In the genomic region with DNA sequence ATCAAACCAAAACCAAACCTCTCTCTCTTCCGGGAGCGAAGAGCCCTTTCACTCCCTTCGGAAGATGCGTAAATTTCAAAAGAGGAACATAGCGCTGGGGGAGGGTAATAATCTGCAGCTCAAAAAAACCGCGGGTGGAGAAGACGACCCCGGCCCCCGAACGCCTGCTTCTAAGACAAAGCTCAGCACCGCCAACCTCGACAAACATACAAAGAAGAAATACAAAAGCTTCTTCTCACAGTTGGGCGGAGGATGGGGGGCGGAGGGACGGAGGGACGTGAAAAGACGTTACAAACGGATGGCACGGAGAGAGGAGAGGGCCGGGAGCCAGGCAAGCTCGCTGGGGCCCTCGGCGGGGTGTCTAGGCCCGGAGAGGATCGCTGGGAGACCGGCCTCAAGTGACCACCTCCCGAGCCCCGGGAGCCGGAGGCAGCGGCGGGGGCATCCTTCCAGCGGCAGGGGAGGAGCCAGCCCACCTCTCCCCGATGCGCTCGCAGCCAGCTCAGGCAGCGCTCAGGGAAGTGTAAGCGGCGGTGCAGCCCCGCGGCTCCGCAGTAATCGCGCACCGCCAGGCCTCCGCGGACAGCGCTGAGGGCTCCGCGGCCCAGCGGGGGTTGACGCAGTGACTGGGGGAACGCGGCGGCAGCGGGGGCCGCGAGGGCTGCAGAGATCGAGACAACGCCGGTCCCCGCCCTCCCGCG, we compare ENCODE assay signal across 2 cellular contexts.
TF ChIP-seq lines count a peak whose summit lies in the region.

No MANE protein-coding gene starts in this region.

TF ChIP-seq in WTC11, 78 proteins besides CTCF, POLR2A, EP300 and RAD21:
- TF ChIP-seq, protein P1, sequence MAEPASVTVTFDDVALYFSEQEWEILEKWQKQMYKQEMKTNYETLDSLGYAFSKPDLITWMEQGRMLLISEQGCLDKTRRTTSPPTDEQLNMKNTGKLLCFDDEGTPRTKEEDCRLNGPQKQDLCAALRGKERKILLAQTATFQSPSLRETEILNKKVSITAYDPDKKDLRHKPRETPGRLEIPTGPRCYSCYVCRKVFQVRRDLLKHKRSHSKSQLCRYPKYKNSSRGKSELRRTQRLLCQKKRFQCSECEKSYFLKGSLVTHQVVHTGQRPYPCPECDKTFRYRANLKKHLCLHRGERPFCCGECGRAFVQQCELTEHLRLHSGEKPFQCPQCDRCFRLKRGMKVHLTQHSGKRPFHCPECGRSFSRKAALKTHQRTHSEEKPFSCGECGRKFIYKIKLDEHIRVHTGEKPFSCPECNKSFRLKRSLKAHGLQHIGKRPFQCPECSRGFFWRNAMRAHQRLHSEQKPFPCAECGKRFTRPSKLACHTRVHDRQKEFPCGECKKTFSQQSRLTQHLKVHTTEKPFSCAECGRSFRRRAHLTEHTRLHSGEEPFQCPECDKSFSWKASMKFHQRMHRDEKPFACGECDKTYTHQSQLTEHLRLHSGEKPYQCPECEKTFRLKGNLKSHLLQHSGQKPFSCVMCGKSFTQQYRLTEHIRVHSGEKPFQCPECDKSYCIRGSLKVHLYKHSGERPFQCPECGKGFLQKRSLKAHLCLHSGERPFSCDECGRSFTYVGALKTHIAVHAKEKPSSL (CRISPR knock-in tag; conservative IDR thresholded peaks at IDR 0.05) = no peak
- TF ChIP-seq, protein P2, sequence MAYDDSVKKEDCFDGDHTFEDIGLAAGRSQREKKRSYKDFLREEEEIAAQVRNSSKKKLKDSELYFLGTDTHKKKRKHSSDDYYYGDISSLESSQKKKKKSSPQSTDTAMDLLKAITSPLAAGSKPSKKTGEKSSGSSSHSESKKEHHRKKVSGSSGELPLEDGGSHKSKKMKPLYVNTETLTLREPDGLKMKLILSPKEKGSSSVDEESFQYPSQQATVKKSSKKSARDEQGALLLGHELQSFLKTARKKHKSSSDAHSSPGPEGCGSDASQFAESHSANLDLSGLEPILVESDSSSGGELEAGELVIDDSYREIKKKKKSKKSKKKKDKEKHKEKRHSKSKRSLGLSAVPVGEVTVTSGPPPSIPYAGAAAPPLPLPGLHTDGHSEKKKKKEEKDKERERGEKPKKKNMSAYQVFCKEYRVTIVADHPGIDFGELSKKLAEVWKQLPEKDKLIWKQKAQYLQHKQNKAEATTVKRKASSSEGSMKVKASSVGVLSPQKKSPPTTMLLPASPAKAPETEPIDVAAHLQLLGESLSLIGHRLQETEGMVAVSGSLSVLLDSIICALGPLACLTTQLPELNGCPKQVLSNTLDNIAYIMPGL (CRISPR knock-in tag; IDR thresholded peaks at IDR 0.05) = peak; percentile 49
- TF ChIP-seq ZNF263 (CRISPR knock-in tag; IDR thresholded peaks at IDR 0.05; ENCODE audit: low read depth) (0 out of 2 replicates have a peak, but pooled peaks have one; percentile 42), GTF2I (CRISPR knock-in tag; conservative IDR thresholded peaks at IDR 0.05) (no peak), ZNF219 (CRISPR knock-in tag; IDR thresholded peaks at IDR 0.05; ENCODE audit: borderline replicate concordance) (0 out of 2 replicates have a peak, but pooled peaks have one; percentile 52), ZNF232 (CRISPR knock-in tag; IDR thresholded peaks at IDR 0.05) (0 out of 2 replicates have a peak, but pooled peaks have one; percentile 12)
- TF ChIP-seq, protein P3, sequence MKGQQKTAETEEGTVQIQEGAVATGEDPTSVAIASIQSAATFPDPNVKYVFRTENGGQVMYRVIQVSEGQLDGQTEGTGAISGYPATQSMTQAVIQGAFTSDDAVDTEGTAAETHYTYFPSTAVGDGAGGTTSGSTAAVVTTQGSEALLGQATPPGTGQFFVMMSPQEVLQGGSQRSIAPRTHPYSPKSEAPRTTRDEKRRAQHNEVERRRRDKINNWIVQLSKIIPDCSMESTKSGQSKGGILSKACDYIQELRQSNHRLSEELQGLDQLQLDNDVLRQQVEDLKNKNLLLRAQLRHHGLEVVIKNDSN (CRISPR knock-in tag; IDR thresholded peaks at IDR 0.05) = 0 out of 2 replicates have a peak, but pooled peaks have one; percentile 17
- TF ChIP-seq, protein P4, sequence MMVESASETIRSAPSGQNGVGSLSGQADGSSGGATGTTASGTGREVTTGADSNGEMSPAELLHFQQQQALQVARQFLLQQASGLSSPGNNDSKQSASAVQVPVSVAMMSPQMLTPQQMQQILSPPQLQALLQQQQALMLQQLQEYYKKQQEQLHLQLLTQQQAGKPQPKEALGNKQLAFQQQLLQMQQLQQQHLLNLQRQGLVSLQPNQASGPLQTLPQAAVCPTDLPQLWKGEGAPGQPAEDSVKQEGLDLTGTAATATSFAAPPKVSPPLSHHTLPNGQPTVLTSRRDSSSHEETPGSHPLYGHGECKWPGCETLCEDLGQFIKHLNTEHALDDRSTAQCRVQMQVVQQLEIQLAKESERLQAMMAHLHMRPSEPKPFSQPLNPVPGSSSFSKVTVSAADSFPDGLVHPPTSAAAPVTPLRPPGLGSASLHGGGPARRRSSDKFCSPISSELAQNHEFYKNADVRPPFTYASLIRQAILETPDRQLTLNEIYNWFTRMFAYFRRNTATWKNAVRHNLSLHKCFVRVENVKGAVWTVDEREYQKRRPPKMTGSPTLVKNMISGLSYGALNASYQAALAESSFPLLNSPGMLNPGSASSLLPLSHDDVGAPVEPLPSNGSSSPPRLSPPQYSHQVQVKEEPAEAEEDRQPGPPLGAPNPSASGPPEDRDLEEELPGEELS (CRISPR knock-in tag; IDR thresholded peaks at IDR 0.05) = 0 out of 2 replicates have a peak, but pooled peaks have one; percentile 10
- TF ChIP-seq, protein P5, sequence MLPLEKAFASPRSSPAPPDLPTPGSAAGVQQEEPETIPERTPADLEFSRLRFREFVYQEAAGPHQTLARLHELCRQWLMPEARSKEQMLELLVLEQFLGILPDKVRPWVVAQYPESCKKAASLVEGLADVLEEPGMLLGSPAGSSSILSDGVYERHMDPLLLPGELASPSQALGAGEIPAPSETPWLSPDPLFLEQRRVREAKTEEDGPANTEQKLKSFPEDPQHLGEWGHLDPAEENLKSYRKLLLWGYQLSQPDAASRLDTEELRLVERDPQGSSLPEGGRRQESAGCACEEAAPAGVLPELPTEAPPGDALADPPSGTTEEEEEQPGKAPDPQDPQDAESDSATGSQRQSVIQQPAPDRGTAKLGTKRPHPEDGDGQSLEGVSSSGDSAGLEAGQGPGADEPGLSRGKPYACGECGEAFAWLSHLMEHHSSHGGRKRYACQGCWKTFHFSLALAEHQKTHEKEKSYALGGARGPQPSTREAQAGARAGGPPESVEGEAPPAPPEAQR (CRISPR knock-in tag; IDR thresholded peaks at IDR 0.05) = no peak

TF ChIP-seq in HepG2, 621 proteins besides CTCF, POLR2A, EP300 and RAD21 (continued from another document and continues in another):
- TF ChIP-seq, protein P6, sequence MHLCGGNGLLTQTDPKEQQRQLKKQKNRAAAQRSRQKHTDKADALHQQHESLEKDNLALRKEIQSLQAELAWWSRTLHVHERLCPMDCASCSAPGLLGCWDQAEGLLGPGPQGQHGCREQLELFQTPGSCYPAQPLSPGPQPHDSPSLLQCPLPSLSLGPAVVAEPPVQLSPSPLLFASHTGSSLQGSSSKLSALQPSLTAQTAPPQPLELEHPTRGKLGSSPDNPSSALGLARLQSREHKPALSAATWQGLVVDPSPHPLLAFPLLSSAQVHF (CRISPR knock-in tag; IDR thresholded peaks at IDR 0.05) = 0 out of 2 replicates have a peak, but pooled peaks have one; percentile 18
- TF ChIP-seq, protein P7, sequence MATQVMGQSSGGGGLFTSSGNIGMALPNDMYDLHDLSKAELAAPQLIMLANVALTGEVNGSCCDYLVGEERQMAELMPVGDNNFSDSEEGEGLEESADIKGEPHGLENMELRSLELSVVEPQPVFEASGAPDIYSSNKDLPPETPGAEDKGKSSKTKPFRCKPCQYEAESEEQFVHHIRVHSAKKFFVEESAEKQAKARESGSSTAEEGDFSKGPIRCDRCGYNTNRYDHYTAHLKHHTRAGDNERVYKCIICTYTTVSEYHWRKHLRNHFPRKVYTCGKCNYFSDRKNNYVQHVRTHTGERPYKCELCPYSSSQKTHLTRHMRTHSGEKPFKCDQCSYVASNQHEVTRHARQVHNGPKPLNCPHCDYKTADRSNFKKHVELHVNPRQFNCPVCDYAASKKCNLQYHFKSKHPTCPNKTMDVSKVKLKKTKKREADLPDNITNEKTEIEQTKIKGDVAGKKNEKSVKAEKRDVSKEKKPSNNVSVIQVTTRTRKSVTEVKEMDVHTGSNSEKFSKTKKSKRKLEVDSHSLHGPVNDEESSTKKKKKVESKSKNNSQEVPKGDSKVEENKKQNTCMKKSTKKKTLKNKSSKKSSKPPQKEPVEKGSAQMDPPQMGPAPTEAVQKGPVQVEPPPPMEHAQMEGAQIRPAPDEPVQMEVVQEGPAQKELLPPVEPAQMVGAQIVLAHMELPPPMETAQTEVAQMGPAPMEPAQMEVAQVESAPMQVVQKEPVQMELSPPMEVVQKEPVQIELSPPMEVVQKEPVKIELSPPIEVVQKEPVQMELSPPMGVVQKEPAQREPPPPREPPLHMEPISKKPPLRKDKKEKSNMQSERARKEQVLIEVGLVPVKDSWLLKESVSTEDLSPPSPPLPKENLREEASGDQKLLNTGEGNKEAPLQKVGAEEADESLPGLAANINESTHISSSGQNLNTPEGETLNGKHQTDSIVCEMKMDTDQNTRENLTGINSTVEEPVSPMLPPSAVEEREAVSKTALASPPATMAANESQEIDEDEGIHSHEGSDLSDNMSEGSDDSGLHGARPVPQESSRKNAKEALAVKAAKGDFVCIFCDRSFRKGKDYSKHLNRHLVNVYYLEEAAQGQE (IDR thresholded peaks at IDR 0.05; ENCODE audit: borderline replicate concordance in 1 of 2, low read depth in 1 of 2, low read length in 2 of 2) = 0 out of 4 replicates have a peak, but pooled peaks of 1 of the 2 experiments have one; percentile 12
- TF ChIP-seq, protein P8, sequence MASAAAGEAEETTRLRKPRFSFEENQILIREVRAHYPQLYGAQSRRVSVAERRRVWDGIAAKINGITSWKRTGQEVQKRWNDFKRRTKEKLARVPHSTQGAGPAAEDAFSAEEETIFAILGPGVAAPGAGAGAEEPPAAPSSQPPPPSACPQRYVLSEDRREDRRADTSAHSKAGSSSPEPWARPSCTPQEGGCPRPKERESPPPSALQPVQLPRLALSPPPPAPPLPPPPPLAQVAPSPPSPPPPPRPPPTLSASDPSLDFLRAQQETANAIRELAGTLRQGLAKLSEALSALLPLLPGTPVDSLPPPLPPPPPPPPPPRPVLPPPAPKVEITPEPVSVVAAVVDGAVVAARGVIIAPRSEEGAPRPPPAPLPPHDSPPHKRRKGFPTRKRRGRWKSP (CRISPR knock-in tag; IDR thresholded peaks at IDR 0.05) = peak; percentile 52; the same call in 1 of the 2 replicates
- TF ChIP-seq AKAP8 (CRISPR knock-in tag; IDR thresholded peaks at IDR 0.05) (0 out of 2 replicates have a peak, but pooled peaks have one; percentile 24), THAP11 (CRISPR knock-in tag; IDR thresholded peaks at IDR 0.05) (no peak), SIN3A (IDR thresholded peaks at IDR 0.05; ENCODE audit: borderline replicate concordance, low read depth, low read length) (peak; percentile 24; the same call in 1 of the 2 replicates), RNF2 (conservative IDR thresholded peaks at IDR 0.05; ENCODE audit: low read depth) (no peak), ZNF264 (CRISPR knock-in tag; IDR thresholded peaks at IDR 0.05) (no peak), AGO2 (optimal IDR thresholded peaks at IDR 0.05; ENCODE audit: low read depth, low read length) (peak; percentile 50), ZSCAN20 (CRISPR knock-in tag; IDR thresholded peaks at IDR 0.05; ENCODE audit: borderline replicate concordance) (0 out of 2 replicates have a peak, but pooled peaks have one; percentile 38), NCOA1 (CRISPR knock-in tag; IDR thresholded peaks at IDR 0.05) (0 out of 2 replicates have a peak, but pooled peaks have one; percentile 20), SRSF1 (optimal IDR thresholded peaks at IDR 0.05; ENCODE audit: low read depth, low read length) (no peak), EZH2 (conservative IDR thresholded peaks at IDR 0.05; ENCODE audit: low read depth, low read length) (no peak), ZNF138 (CRISPR knock-in tag; IDR thresholded peaks at IDR 0.05; ENCODE audit: low read depth) (0 out of 2 replicates have a peak, but pooled peaks have one; percentile 35), TOPORS (CRISPR knock-in tag; IDR thresholded peaks at IDR 0.05) (no peak)
- TF ChIP-seq, protein P9, sequence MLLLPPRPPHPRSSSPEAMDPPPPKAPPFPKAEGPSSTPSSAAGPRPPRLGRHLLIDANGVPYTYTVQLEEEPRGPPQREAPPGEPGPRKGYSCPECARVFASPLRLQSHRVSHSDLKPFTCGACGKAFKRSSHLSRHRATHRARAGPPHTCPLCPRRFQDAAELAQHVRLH (CRISPR knock-in tag; IDR thresholded peaks at IDR 0.05; ENCODE audit: borderline replicate concordance, low read depth) = no peak
- TF ChIP-seq, protein P10, sequence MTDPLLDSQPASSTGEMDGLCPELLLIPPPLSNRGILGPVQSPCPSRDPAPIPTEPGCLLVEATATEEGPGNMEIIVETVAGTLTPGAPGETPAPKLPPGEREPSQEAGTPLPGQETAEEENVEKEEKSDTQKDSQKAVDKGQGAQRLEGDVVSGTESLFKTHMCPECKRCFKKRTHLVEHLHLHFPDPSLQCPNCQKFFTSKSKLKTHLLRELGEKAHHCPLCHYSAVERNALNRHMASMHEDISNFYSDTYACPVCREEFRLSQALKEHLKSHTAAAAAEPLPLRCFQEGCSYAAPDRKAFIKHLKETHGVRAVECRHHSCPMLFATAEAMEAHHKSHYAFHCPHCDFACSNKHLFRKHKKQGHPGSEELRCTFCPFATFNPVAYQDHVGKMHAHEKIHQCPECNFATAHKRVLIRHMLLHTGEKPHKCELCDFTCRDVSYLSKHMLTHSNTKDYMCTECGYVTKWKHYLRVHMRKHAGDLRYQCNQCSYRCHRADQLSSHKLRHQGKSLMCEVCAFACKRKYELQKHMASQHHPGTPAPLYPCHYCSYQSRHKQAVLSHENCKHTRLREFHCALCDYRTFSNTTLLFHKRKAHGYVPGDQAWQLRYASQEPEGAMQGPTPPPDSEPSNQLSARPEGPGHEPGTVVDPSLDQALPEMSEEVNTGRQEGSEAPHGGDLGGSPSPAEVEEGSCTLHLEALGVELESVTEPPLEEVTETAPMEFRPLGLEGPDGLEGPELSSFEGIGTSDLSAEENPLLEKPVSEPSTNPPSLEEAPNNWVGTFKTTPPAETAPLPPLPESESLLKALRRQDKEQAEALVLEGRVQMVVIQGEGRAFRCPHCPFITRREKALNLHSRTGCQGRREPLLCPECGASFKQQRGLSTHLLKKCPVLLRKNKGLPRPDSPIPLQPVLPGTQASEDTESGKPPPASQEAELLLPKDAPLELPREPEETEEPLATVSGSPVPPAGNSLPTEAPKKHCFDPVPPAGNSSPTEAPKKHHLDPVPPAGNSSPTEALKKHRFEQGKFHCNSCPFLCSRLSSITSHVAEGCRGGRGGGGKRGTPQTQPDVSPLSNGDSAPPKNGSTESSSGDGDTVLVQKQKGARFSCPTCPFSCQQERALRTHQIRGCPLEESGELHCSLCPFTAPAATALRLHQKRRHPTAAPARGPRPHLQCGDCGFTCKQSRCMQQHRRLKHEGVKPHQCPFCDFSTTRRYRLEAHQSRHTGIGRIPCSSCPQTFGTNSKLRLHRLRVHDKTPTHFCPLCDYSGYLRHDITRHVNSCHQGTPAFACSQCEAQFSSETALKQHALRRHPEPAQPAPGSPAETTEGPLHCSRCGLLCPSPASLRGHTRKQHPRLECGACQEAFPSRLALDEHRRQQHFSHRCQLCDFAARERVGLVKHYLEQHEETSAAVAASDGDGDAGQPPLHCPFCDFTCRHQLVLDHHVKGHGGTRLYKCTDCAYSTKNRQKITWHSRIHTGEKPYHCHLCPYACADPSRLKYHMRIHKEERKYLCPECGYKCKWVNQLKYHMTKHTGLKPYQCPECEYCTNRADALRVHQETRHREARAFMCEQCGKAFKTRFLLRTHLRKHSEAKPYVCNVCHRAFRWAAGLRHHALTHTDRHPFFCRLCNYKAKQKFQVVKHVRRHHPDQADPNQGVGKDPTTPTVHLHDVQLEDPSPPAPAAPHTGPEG (CRISPR knock-in tag; IDR thresholded peaks at IDR 0.05) = 0 out of 2 replicates have a peak, but pooled peaks have one; percentile 28
- TF ChIP-seq, protein P11, sequence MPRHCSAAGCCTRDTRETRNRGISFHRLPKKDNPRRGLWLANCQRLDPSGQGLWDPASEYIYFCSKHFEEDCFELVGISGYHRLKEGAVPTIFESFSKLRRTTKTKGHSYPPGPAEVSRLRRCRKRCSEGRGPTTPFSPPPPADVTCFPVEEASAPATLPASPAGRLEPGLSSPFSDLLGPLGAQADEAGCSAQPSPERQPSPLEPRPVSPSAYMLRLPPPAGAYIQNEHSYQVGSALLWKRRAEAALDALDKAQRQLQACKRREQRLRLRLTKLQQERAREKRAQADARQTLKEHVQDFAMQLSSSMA (CRISPR knock-in tag; IDR thresholded peaks at IDR 0.05) = 0 out of 2 replicates have a peak, but pooled peaks have one; percentile 3
